12 cellular contexts compared by ENCODE assay signal in genomic region chr4:153341575-153342090, GRCh38. TPM values are rescaled to one million over a fixed set of nuclear protein-coding genes. Genes with fewer than 3 reads are reported as not detected.
A peak's percentile ranks its signal among the peaks of the same experiment; 100 is the strongest.
DNase-seq lines count a peak whose midpoint lies in the region; ATAC-seq, FAIRE-seq and TF ChIP-seq lines count a peak whose summit lies in the region.
"Had no signal": no experiment of that assay in that cellular context is flagged by ENCODE, and none has a peak within 500 bp of the region (broad histone marks: within the 10 kb centered on the region; RNA-seq: fewer than 3 reads in every experiment).

No MANE protein-coding gene starts in this region.

- TF ChIP-seq CTCF in A673 (conservative IDR thresholded peaks at IDR 0.05; ENCODE audit: low read depth, low read length) (no peak), prostate gland (IDR thresholded peaks at IDR 0.05) (no peak)

- no peaks in the 10 kb centered on the region for H3K9me3 Mint-ChIP-seq in activated T-cell treated with anti-CD3 and anti-CD28 coated beads, Interleukin-2, amount 50 U/mL, for 4 hours

- POLR2A ChIA-PET in A673 (lab: Charles Lee; ENCODE audit: low non-redundant PET): no interaction called here

- H3K36me3 ChIP-seq in A673 (ENCODE audit: insufficient read depth, low read length, poor library complexity, severe bottlenecking) (no peaks in the 10 kb centered on the region), prostate gland (no peaks in the 10 kb centered on the region)
- H3K36me3 ChIP-seq: ovary had no signal

- H3K27me3 ChIP-seq in A673 (replicated peaks; ENCODE audit: insufficient read depth, low read depth, low read length, poor library complexity) (no peaks in the 10 kb centered on the region), prostate gland (replicated peaks; ENCODE audit: insufficient read depth) (no peaks in the 10 kb centered on the region)
- H3K27me3 ChIP-seq: ovary had no signal

- BruUV-seq in A673 (replicated peaks; lab: Mats Ljungman, UMichigan): no TSS peak

- no peak overlapping the region for H3K4me3 ChIP-seq in A673 (ENCODE audit: low read depth, low read length, poor library complexity, severe bottlenecking)
- no peak overlapping the region for H3K4me3 ChIP-seq in prostate gland
- H3K4me3 ChIP-seq: ovary had no signal

- peak overlapping the region; percentile 9 for H3K27ac ChIP-seq in A673 (ENCODE audit: low read depth, low read length, poor library complexity, severe bottlenecking)
- no peak overlapping the region for H3K27ac ChIP-seq in prostate gland
- H3K27ac ChIP-seq: ovary had no signal

- WGBS in prostate gland: 52% methylated on average over 5 of the region's 5 CpGs

- peaks cover 9% of the 10 kb centered on the region for H3K4me1 Mint-ChIP-seq in activated T-cell treated with anti-CD3 and anti-CD28 coated beads, Interleukin-2, amount 50 U/mL, for 4 hours (ENCODE audit: low read depth)

- H3K4me1 ChIP-seq in A673 (ENCODE audit: insufficient read depth, low read length, poor library complexity, severe bottlenecking) (peaks cover 21% of the 10 kb centered on the region), prostate gland (replicated peaks) (no peaks in the 10 kb centered on the region)

- H3K9me3 ChIP-seq in A673 (ENCODE audit: low read depth, low read length, poor library complexity, severe bottlenecking) (no peaks in the 10 kb centered on the region), prostate gland (no peaks in the 10 kb centered on the region)
- H3K9me3 ChIP-seq: ovary had no signal

- H3K4me3 Mint-ChIP-seq in activated T-cell treated with anti-CD3 and anti-CD28 coated beads, Interleukin-2, amount 50 U/mL, for 4 hours: no peak overlapping the region

- ATAC-seq in esophagus mucosa: peak; percentile 32
- ATAC-seq in activated T-cell treated with anti-CD3 and anti-CD28 coated beads, Interleukin-2, amount 50 U/mL, for 4 hours: no peak
- ATAC-seq in GM21515 (IDR thresholded peaks at IDR 0.05; ENCODE audit: unreplicated experiment): no peak

- CTCF ChIA-PET in A673 (lab: Charles Lee): interaction anchor here (1.0 kb wide), 1 partner anchor 199 kb away, joined by 3 read pairs; no protein-coding TSS in a partner anchor

- H3K36me3 Mint-ChIP-seq in activated T-cell treated with anti-CD3 and anti-CD28 coated beads, Interleukin-2, amount 50 U/mL, for 4 hours (ENCODE audit: insufficient read depth): no peaks in the 10 kb centered on the region

- H3K27me3 Mint-ChIP-seq in activated T-cell treated with anti-CD3 and anti-CD28 coated beads, Interleukin-2, amount 50 U/mL, for 4 hours (ENCODE audit: low read depth): no peaks in the 10 kb centered on the region

- DNase-seq in A673 (ENCODE audit: low spot score): peak; percentile 47
- peak; percentile 64 for DNase-seq in HCEC 1CT
- peak; percentile 88 for DNase-seq in RKO (ENCODE audit: low spot score)
- no peak for DNase-seq in activated T-cell treated with anti-CD3 and anti-CD28 coated beads, Interleukin-2, amount 50 U/mL, for 4 hours
- no peak for DNase-seq in prostate gland (ENCODE audit: low spot score)
- no peak for DNase-seq in urothelium cell line (ENCODE audit: low spot score)
- DNase-seq: activated CD4-positive, CD25-positive, alpha-beta regulatory T cell treated with anti-CD3 and anti-CD28 coated beads, Interleukin-2, amount 50 U/mL, for 72 hours; hippocampal formation; NCI-H345; ovary had no signal

- intact Hi-C loops in A673 (cut with micrococcal nuclease; ENCODE audit: unreplicated experiment) (no loop called here), prostate gland (cut with DNase I) (loop anchor here (5.0 to 10.0 kb wide), 3 partner anchors 93 to 973 kb away; no protein-coding TSS in a partner anchor)

- FAIRE-seq in urothelium cell line (lab: Jason Lieb, UNC): no peak

- no peak for TF ChIP-seq POLR2A in prostate gland (IDR thresholded peaks at IDR 0.05)

RNA-seq across cellular contexts. Expression of gene MND1, which starts 2.9 kb away (rescaled TPM):
- total RNA-seq in A673 (2021): 43.7 and 46.8 TPM in 2 replicates
- total RNA-seq in esophagus mucosa: 4.4 TPM
- total RNA-seq in activated T-cell treated with anti-CD3 and anti-CD28 coated beads, Interleukin-2, amount 50 U/mL, for 4 hours: 1 to 10 TPM; 5.2 to 9.6 (median 6.9) TPM
- 1 to 10 TPM in 1 of 2 donors, not detected in 1; 7.9 TPM for total RNA-seq in prostate gland

Comparison
In these comparisons a context has a peak if more than half of its experiments do, and no peak if none do; other contexts are left out.
1. DNase-seq: peak in A673 (single experiment), HCEC 1CT (single experiment) and RKO (single experiment); none in activated T-cell treated with anti-CD3 and anti-CD28 coated beads, Interleukin-2, amount 50 U/mL, for 4 hours (single experiment), prostate gland (single experiment) and urothelium cell line (single experiment).